ENCODE assay signal across 19 cellular contexts in the genomic region with DNA sequence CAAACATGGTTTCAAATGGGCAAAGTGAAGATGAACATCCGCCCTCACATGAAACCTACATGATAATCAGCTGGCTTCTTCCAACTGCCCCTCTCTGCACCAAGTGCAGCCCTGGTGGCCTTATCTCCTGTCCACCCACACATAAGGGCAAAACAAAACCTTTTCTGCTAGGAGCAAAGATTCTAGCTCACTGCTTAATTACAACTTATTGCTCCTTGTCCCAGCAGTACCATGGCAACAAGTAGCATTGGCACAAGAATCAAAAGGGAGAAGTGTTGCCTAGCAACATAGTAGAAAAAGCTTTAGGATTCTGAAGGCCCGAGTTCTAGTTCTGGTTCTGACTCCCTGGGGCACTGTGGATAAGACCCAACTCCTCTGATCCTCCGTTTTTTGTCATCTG.
DNase-seq lines count a peak whose midpoint lies in the region; ATAC-seq and TF ChIP-seq lines count a peak whose summit lies in the region.
"Had no signal": no experiment of that assay in that cellular context is flagged by ENCODE, and none has a peak within 500 bp of the region (broad histone marks: within the 10 kb centered on the region; RNA-seq: fewer than 3 reads in every experiment).

No MANE protein-coding gene starts in this region.

- DNase-seq in DMS79 treated with DMSO at 0.1 percent for 48 hours (lab: John Stamatoyannopoulos, UW) (peak; percentile 10), DMS79 (lab: John Stamatoyannopoulos, UW) (no peak), NCI-H2227 treated with DMSO at 0.1 percent for 48 hours (lab: John Stamatoyannopoulos, UW) (peak; percentile 12), mammary epithelial cell (no peak), putamen (ENCODE audit: low spot score) (peak; percentile 24), spleen (no peak)
- no peak for DNase-seq in stimulated activated CD4-positive, alpha-beta T cell treated with anti-CD3 and anti-CD28 coated beads, Interleukin-4, amount 100 ng/mL, for 1 hour
- DNase-seq: activated CD8-positive, alpha-beta T cell treated with anti-CD3 and anti-CD28 coated beads, Interleukin-2, amount 10 ng/mL, durations not matched to agents 7 days and 5 days; GDM1; immature natural killer cell; NCI-H524; Peyer's patch; stimulated activated CD4-positive, alpha-beta T cell treated with anti-CD3 and anti-CD28 coated beads, Interleukin-2, amount 100 ng/mL, for 48 hours; stimulated activated CD8-positive, alpha-beta memory T cell treated with anti-CD3 and anti-CD28 coated beads, Interleukin-4, amount 100 ng/mL, for 48 hours; tibial artery; WERI-Rb-1 had no signal

- TF ChIP-seq POLR2A in spleen (IDR thresholded peaks at IDR 0.05), result no peak

- H3K4me1 ChIP-seq in mammary epithelial cell (ENCODE audit: insufficient read depth, low read length), result peaks cover 18% of the 10 kb centered on the region
- peaks cover 0 to 31% (median 14%) of the 10 kb centered on the region in 6 donors for H3K4me1 ChIP-seq in spleen

- dilution Hi-C loops in mammary epithelial cell (cut with HindIII; ENCODE audit: low sequenced_read_pairs), result loop anchor here (5.0 kb wide), 2 partner anchors 68 to 128 kb away; partner anchors contain the start of gene BMAL1

- H3K9ac ChIP-seq in mammary epithelial cell (ENCODE audit: insufficient read depth, low read length), result no peak overlapping the region
- H3K9ac ChIP-seq: neural progenitor cell had no signal

- no peaks in the 10 kb centered on the region for H4K20me1 ChIP-seq in mammary epithelial cell (ENCODE audit: insufficient read depth, low read length)

- WGBS in mammary epithelial cell (ENCODE audit: low coverage, missing lambda C conversion rate), result 25% methylated on average over 3 of the region's 3 CpGs
- whole genome bisulfite sequencing in spleen, 5 donors, result 71 to 91% (median 88%) methylated on average over 3 of the region's 3 CpGs

- H3K4me3 ChIP-seq in mammary epithelial cell (replicated peaks in 1 of 3; ENCODE audit: insufficient read depth in 1 of 3, low read depth in 2 of 3, low read length in 3 of 3) (no peak overlapping the region), spleen (no peak overlapping the region)
- H3K4me3 ChIP-seq: neural progenitor cell had no signal

- ATAC-seq in HG03565 (IDR thresholded peaks at IDR 0.05; ENCODE audit: unreplicated experiment), result no peak

- intact Hi-C loops in mammary epithelial cell (cut with micrococcal nuclease) (no loop called here), spleen (cut with DNase I; ENCODE audit: low total_unique reads) (no loop called here)

- CTCF ChIA-PET in mammary epithelial cell (lab: Charles Lee; ENCODE audit: low non-redundant PET), result no interaction called here

- H3K9me3 ChIP-seq in mammary epithelial cell (replicated peaks; ENCODE audit: insufficient read depth, low read length), result no peaks in the 10 kb centered on the region
- no peaks in the 10 kb centered on the region for H3K9me3 ChIP-seq in spleen
- H3K9me3 ChIP-seq: Peyer's patch, right atrium auricular region, tibial artery had no signal

- no TSS peak for BruUV-seq in mammary epithelial cell (replicated peaks; lab: Mats Ljungman, UMichigan)

- H2AFZ ChIP-seq in mammary epithelial cell (ENCODE audit: low read depth, low read length), result peak overlapping the region; percentile 86

- no peaks in the 10 kb centered on the region for H3K79me2 ChIP-seq in mammary epithelial cell (ENCODE audit: insufficient read depth, low read length)

- H3K36me3 ChIP-seq in mammary epithelial cell (ENCODE audit: insufficient read depth, low read length) (no peaks in the 10 kb centered on the region), spleen (no peaks in the 10 kb centered on the region)
- H3K36me3 ChIP-seq: neural progenitor cell, Peyer's patch, right atrium auricular region, tibial artery, WERI-Rb-1 had no signal

- H3K27ac ChIP-seq in mammary epithelial cell (ENCODE audit: insufficient read depth, low read depth, low read length) (peak overlapping the region; percentile 67), spleen (peak overlapping the region in 1 of 8 donors; percentile 63)
- H3K27ac ChIP-seq: neural progenitor cell, tibial artery, WERI-Rb-1 had no signal

- H3K4me2 ChIP-seq in mammary epithelial cell (ENCODE audit: insufficient read depth, low read depth, low read length), result no peak overlapping the region

- in situ Hi-C loops in mammary epithelial cell (cut with MboI; ENCODE audit: low sequenced_read_pairs in 2 of 2), result no loop called here

- H3K27me3 ChIP-seq in mammary epithelial cell (ENCODE audit: insufficient read depth, low read length) (no peaks in the 10 kb centered on the region), spleen (replicated peaks in 1 of 7) (peaks cover 0 to 8% (median 0%) of the 10 kb centered on the region in 7 donors)
- H3K27me3 ChIP-seq: neural progenitor cell, Peyer's patch, right atrium auricular region, tibial artery had no signal

- TF ChIP-seq CTCF in mammary epithelial cell (conservative IDR thresholded peaks at IDR 0.05 in 1 of 2, IDR thresholded peaks at IDR 0.05 in 1 of 2; ENCODE audit: extremely low read depth in 1 of 2, insufficient read depth in 1 of 2, low read depth in 1 of 2, low read length in 2 of 2) (no peak), spleen (IDR thresholded peaks at IDR 0.05 in 8 of 11, conservative IDR thresholded peaks at IDR 0.05 in 3 of 11) (no peak)

Comparison
In these comparisons a context has a peak if more than half of its experiments do, and no peak if none do; other contexts are left out.
1. DNase-seq: peak in DMS79 treated with DMSO at 0.1 percent for 48 hours (single experiment), NCI-H2227 treated with DMSO at 0.1 percent for 48 hours (single experiment) and putamen (single experiment); none in DMS79 (single experiment), mammary epithelial cell (single experiment), spleen (single experiment) and stimulated activated CD4-positive, alpha-beta T cell treated with anti-CD3 and anti-CD28 coated beads, Interleukin-4, amount 100 ng/mL, for 1 hour (single experiment).